ENCODE assay signal across 23 cellular contexts in the genomic region with DNA sequence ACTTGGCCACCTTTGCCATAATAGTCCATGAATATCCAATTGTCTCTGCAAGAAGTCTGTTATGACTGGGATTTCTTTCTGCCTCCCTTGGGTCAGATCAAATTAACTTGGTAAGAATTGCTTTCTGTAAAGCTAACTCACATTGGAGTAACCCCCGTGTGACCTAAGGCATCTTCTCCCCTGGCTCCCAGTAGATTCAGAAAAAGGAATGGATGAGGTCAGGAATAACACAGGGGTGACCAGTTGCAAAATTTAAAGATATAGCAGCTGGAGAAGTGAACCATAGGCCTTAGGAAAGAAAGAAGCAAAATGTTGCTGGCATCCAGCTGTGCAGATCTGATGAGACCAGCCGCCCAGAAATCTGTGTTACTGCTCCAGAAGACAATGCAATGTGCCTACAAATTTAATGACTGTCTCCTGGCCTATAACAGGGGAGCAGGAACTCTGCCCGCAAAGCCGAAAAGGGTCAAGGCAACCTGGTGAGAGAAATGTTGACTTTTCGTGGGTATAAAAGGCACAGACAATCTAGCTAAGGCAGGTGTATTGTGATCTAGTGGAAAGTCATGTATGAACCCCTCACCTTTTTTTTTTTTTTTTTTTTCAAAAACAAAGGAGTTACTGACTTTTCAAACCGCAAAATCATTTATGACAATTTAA. TPM values are rescaled to one million over a fixed set of nuclear protein-coding genes. Genes with fewer than 3 reads are reported as not detected.
DNase-seq lines count a peak whose midpoint lies in the region; ATAC-seq and TF ChIP-seq lines count a peak whose summit lies in the region.
"Had no signal": no experiment of that assay in that cellular context is flagged by ENCODE, and none has a peak within 500 bp of the region (broad histone marks: within the 10 kb centered on the region; RNA-seq: fewer than 3 reads in every experiment).

No MANE protein-coding gene starts in this region.

- POLR2A ChIA-PET in PC-9 (lab: Charles Lee; ENCODE audit: unreplicated experiment): no interaction called here

- H3F3A ChIP-seq in PC-9 (ENCODE audit: insufficient read depth, low read depth): peaks cover 15% of the 10 kb centered on the region; the same call in 1 of the 2 replicates

- ATAC-seq in right cardiac atrium (peak; percentile 55 to 59), HG03139 (IDR thresholded peaks at IDR 0.05; ENCODE audit: unreplicated experiment) (no peak)
- ATAC-seq: activated CD4-positive, CD25-positive, alpha-beta regulatory T cell treated with anti-CD3 and anti-CD28 coated beads, Interleukin-2, amount 50 U/mL, for 24 hours; Panc1; stimulated activated naive CD8-positive, alpha-beta T cell treated with anti-CD3 and anti-CD28 coated beads, Interleukin-15, Interleukin-2, amounts not matched to agents 100 U/mL and 50 U/mL, for 24 hours had no signal

- DNase-seq in NCI-H69 (lab: John Stamatoyannopoulos, UW): peak; percentile 44
- peak; percentile 64 for DNase-seq in choroid plexus epithelial cell (ENCODE audit: low read depth)
- no peak for DNase-seq in right cardiac atrium
- peak; percentile 73 for DNase-seq in smooth muscle cell of the brain vasculature (ENCODE audit: low read depth, low spot score)
- DNase-seq in stimulated activated CD4-positive, alpha-beta T cell treated with anti-CD3 and anti-CD28 coated beads, Interleukin-2, amount 100 ng/mL, for 24 hours: no peak
- no peak for DNase-seq in GF-D8 (lab: John Stamatoyannopoulos, UW)
- no peak for DNase-seq in PC-9
- DNase-seq: activated gamma-delta T cell; Calu3; cortex of kidney; esophagus squamous epithelium; glutamatergic neuron; HCEC 1CT; mammary epithelial cell; NCI-H446 treated with DMSO at 0.1 percent for 48 hours; stimulated activated naive CD8-positive, alpha-beta T cell treated with anti-CD3 and anti-CD28 coated beads, Interleukin-15, Interleukin-2, amounts not matched to agents 100 U/mL and 50 U/mL, for 24 hours; tibial artery had no signal

- no peaks in the 10 kb centered on the region for H4K20me1 ChIP-seq in PC-9 (ENCODE audit: insufficient read depth)

- TF ChIP-seq CTCF in choroid plexus epithelial cell (conservative IDR thresholded peaks at IDR 0.05; ENCODE audit: low read depth, low read length): no peak
- no peak for TF ChIP-seq CTCF in PC-9 (conservative IDR thresholded peaks at IDR 0.05)

- H3K9me3 ChIP-seq in right cardiac atrium (ENCODE audit: control insufficient read depth, low read length) (no peaks in the 10 kb centered on the region), PC-9 (ENCODE audit: insufficient read depth, low read depth) (no peaks in the 10 kb centered on the region)
- H3K9me3 ChIP-seq: breast epithelium, esophagus squamous epithelium, neutrophil, tibial artery had no signal

- no peak overlapping the region for H3K4me2 ChIP-seq in PC-9

- H3K4me3 ChIP-seq in choroid plexus epithelial cell (ENCODE audit: low read depth, low read length) (no peak overlapping the region), right cardiac atrium (ENCODE audit: low read length) (no peak overlapping the region), PC-9 (no peak overlapping the region)
- H3K4me3 ChIP-seq: breast epithelium, esophagus squamous epithelium, tibial artery had no signal

- no peaks in the 10 kb centered on the region for H3K79me2 ChIP-seq in PC-9 (ENCODE audit: low read depth)

- CTCF ChIA-PET in PC-9 (lab: Charles Lee): no interaction called here

- H3K27me3 ChIP-seq in right cardiac atrium (ENCODE audit: control insufficient read depth, insufficient read depth) (no peaks in the 10 kb centered on the region), PC-9 (ENCODE audit: insufficient read depth, low read depth) (no peaks in the 10 kb centered on the region)
- H3K27me3 ChIP-seq: breast epithelium, esophagus squamous epithelium, tibial artery had no signal

- H3K4me1 ChIP-seq in right cardiac atrium (ENCODE audit: control insufficient read depth, insufficient read depth, low read length): no peaks in the 10 kb centered on the region
- H3K4me1 ChIP-seq in PC-9 (replicated peaks; ENCODE audit: insufficient read depth): peaks cover 11% of the 10 kb centered on the region
- H3K4me1 ChIP-seq: breast epithelium had no signal

- 83% methylated on average over 6 of the region's 6 CpGs for WGBS in right cardiac atrium

- no peaks in the 10 kb centered on the region for H3K9me2 ChIP-seq in PC-9 (ENCODE audit: insufficient read depth)

- no peak overlapping the region for H3K27ac ChIP-seq in right cardiac atrium (ENCODE audit: low read length)
- H3K27ac ChIP-seq in PC-9: no peak overlapping the region
- H3K27ac ChIP-seq: C4-2B, esophagus squamous epithelium, neutrophil, tibial artery had no signal

- no peak overlapping the region for H2AFZ ChIP-seq in PC-9

- no TSS peak for BruUV-seq in PC-9 (replicated peaks; lab: Mats Ljungman, UMichigan)

- intact Hi-C loops in right cardiac atrium (cut with DNase I) (no loop called here), PC-9 (cut with micrococcal nuclease; ENCODE audit: unreplicated experiment) (no loop called here)

- H3K36me3 ChIP-seq in PC-9 (ENCODE audit: low read depth): no peaks in the 10 kb centered on the region
- H3K36me3 ChIP-seq: breast epithelium, esophagus squamous epithelium, neutrophil, tibial artery had no signal

RNA-seq across cellular contexts. Expression of a gene that starts 7.4 kb away (rescaled TPM):
- total RNA-seq in right cardiac atrium (100 to 1,000 TPM in 3 of 4 donors, 10 to 100 TPM in 1; 99.7 to 121 (median 111) TPM), PC-9 (2021) (26.6 and 26.8 TPM in 2 replicates)
- 74.1 TPM for polyA plus RNA-seq in right cardiac atrium

Comparison
In these comparisons a context has a peak if more than half of its experiments do, and no peak if none do; other contexts are left out.
1. DNase-seq: peak in NCI-H69 (single experiment), choroid plexus epithelial cell (single experiment) and smooth muscle cell of the brain vasculature (single experiment); none in right cardiac atrium (0 of 3), stimulated activated CD4-positive, alpha-beta T cell treated with anti-CD3 and anti-CD28 coated beads, Interleukin-2, amount 100 ng/mL, for 24 hours (0 of 2), GF-D8 (single experiment) and PC-9 (0 of 2).